Comparison of ENCODE assay signal across 1 cellular context in the genomic region with DNA sequence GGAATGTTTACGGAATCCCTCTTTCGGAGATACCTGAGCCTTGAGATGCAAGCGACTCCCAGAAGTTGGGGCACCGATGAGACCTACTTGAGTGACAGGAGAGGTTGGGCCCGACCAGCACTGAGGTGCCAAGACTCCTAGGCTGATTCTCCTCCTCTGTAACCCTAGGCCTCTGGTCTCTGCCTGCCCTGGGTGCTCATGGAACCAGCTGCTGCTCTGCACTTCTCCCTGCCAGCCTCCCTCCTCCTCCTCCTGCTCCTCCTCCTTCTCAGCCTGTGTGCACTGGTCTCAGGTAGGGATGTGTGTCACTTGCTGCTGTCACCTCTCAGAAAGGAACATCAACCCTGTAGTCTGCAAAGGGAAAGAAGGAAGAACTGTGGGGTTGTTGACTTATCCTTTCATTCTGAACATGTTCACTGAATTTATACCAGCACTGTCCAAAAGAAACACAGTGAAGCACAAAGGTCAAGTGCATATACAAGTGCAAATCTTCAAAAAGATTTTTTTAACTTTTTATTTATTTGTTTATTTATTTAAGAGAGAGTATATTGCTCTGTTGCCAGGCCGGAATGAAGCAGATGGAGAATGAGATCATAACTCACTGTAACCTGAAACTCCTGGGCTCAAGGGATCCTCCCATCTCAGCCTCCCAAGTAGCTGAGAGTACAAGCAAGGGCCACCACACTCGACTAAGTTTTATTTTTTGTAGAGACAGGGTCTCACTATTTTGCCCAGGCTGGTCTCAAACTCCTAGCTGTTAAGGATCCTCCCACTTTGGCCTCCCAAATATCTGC.
A peak's percentile ranks its signal among the peaks of the same experiment; 100 is the strongest.
TF ChIP-seq lines count a peak whose summit lies in the region.

No MANE protein-coding gene starts in this region.

TF ChIP-seq in K562, 482 proteins besides CTCF, POLR2A, EP300 and RAD21 (continued from another document and continues in another):
- TF ChIP-seq ZNF764 (CRISPR knock-in tag; IDR thresholded peaks at IDR 0.05; ENCODE audit: low read depth), result no peak
- no peak for TF ChIP-seq POLR2H (tag; IDR thresholded peaks at IDR 0.05; ENCODE audit: low read depth)
- TF ChIP-seq SP2 (IDR thresholded peaks at IDR 0.05; ENCODE audit: extremely low read depth, low read depth, low read length, poor library complexity, severe bottlenecking), result no peak
- TF ChIP-seq, protein P1, sequence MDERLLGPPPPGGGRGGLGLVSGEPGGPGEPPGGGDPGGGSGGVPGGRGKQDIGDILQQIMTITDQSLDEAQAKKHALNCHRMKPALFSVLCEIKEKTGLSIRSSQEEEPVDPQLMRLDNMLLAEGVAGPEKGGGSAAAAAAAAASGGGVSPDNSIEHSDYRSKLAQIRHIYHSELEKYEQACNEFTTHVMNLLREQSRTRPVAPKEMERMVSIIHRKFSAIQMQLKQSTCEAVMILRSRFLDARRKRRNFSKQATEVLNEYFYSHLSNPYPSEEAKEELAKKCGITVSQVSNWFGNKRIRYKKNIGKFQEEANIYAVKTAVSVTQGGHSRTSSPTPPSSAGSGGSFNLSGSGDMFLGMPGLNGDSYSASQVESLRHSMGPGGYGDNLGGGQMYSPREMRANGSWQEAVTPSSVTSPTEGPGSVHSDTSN (CRISPR knock-in tag; IDR thresholded peaks at IDR 0.05; ENCODE audit: low read depth), result no peak
- TF ChIP-seq, protein P1 (tag; conservative IDR thresholded peaks at IDR 0.05; ENCODE audit: low read depth), result peak; percentile 37
- TF ChIP-seq HDAC6 (IDR thresholded peaks at IDR 0.05; ENCODE audit: low read depth, low read length), result no peak
- TF ChIP-seq RFX5 (IDR thresholded peaks at IDR 0.05; ENCODE audit: low read depth, low read length), result peak; percentile 12
- no peak for TF ChIP-seq HNRNPL (IDR thresholded peaks at IDR 0.05; ENCODE audit: low read depth, low read length)
- no peak for TF ChIP-seq CBX3 (IDR thresholded peaks at IDR 0.05; ENCODE audit: borderline replicate concordance in 1 of 2, low read length in 2 of 2)
- TF ChIP-seq HNRNPK (IDR thresholded peaks at IDR 0.05; ENCODE audit: low read depth, low read length, poor library complexity, severe bottlenecking), result no peak
- no peak for TF ChIP-seq ZNF311 (CRISPR knock-in tag; IDR thresholded peaks at IDR 0.05)
- TF ChIP-seq ZNF589 (CRISPR knock-in tag; IDR thresholded peaks at IDR 0.05; ENCODE audit: low read depth), result no peak
- no peak for TF ChIP-seq SRSF3 (IDR thresholded peaks at IDR 0.05; ENCODE audit: insufficient read depth, low read length)
- TF ChIP-seq, protein P2, sequence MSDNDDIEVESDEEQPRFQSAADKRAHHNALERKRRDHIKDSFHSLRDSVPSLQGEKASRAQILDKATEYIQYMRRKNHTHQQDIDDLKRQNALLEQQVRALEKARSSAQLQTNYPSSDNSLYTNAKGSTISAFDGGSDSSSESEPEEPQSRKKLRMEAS (CRISPR knock-in tag; IDR thresholded peaks at IDR 0.05), result peak; percentile 61
- TF ChIP-seq TBL1XR1 (IDR thresholded peaks at IDR 0.05; ENCODE audit: low read length in 2 of 2), result no peak
- no peak for TF ChIP-seq ZSCAN29 (IDR thresholded peaks at IDR 0.05)
- TF ChIP-seq MECOM (CRISPR knock-in tag; IDR thresholded peaks at IDR 0.05), result no peak
- TF ChIP-seq, protein P3, sequence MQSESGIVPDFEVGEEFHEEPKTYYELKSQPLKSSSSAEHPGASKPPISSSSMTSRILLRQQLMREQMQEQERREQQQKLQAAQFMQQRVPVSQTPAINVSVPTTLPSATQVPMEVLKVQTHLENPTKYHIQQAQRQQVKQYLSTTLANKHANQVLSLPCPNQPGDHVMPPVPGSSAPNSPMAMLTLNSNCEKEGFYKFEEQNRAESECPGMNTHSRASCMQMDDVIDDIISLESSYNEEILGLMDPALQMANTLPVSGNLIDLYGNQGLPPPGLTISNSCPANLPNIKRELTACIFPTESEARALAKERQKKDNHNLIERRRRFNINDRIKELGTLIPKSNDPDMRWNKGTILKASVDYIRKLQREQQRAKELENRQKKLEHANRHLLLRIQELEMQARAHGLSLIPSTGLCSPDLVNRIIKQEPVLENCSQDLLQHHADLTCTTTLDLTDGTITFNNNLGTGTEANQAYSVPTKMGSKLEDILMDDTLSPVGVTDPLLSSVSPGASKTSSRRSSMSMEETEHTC (IDR thresholded peaks at IDR 0.05), result no peak
- TF ChIP-seq MEIS2 (IDR thresholded peaks at IDR 0.05; ENCODE audit: partially characterized antibody), result peak; percentile 10
- no peak for TF ChIP-seq ZKSCAN1 (IDR thresholded peaks at IDR 0.05; ENCODE audit: low read depth, low read length)
- TF ChIP-seq ZBED1 (IDR thresholded peaks at IDR 0.05), result no peak
- TF ChIP-seq ZNF263 (CRISPR knock-in tag; IDR thresholded peaks at IDR 0.05; ENCODE audit: borderline replicate concordance), result peak; percentile 89
- TF ChIP-seq TARDBP (IDR thresholded peaks at IDR 0.05), result no peak
- no peak for TF ChIP-seq MAFG (tag; conservative IDR thresholded peaks at IDR 0.05)
- TF ChIP-seq RBM22 (IDR thresholded peaks at IDR 0.05; ENCODE audit: low read depth, low read length, poor library complexity, severe bottlenecking), result no peak
- no peak for TF ChIP-seq NR2C2 (CRISPR knock-in tag; IDR thresholded peaks at IDR 0.05)
- no peak for TF ChIP-seq NR2C2 (tag; IDR thresholded peaks at IDR 0.05)
- no peak for TF ChIP-seq IRF2 (CRISPR knock-in tag; IDR thresholded peaks at IDR 0.05)
- TF ChIP-seq HMG20A (CRISPR knock-in tag; conservative IDR thresholded peaks at IDR 0.05), result no peak
- no peak for TF ChIP-seq TEAD4 (IDR thresholded peaks at IDR 0.05; ENCODE audit: low read length)
- TF ChIP-seq TEAD4 (CRISPR knock-in tag; IDR thresholded peaks at IDR 0.05; ENCODE audit: borderline replicate concordance), result no peak
- TF ChIP-seq GABPB1 (CRISPR knock-in tag; IDR thresholded peaks at IDR 0.05), result peak; percentile 68; the same call in 1 of the 2 replicates
- TF ChIP-seq KHSRP (IDR thresholded peaks at IDR 0.05), result no peak
- TF ChIP-seq GATAD2A (IDR thresholded peaks at IDR 0.05), result no peak
- TF ChIP-seq CREM (IDR thresholded peaks at IDR 0.05; ENCODE audit: low read depth), result 0 out of 2 replicates have a peak, but pooled peaks have one; percentile 18
- TF ChIP-seq ZKSCAN3 (CRISPR knock-in tag; IDR thresholded peaks at IDR 0.05), result no peak
- no peak for TF ChIP-seq ZNF282 (CRISPR knock-in tag; IDR thresholded peaks at IDR 0.05)
- TF ChIP-seq ESRRB (CRISPR knock-in tag; IDR thresholded peaks at IDR 0.05; ENCODE audit: borderline replicate concordance), result no peak
- TF ChIP-seq RCOR1 (IDR thresholded peaks at IDR 0.05; ENCODE audit: borderline replicate concordance in 1 of 2, low read depth in 2 of 2, low read length in 2 of 2), result 0 out of 4 replicates have a peak, but pooled peaks of 1 of the 2 experiments have one; percentile 21
- TF ChIP-seq, protein P4, sequence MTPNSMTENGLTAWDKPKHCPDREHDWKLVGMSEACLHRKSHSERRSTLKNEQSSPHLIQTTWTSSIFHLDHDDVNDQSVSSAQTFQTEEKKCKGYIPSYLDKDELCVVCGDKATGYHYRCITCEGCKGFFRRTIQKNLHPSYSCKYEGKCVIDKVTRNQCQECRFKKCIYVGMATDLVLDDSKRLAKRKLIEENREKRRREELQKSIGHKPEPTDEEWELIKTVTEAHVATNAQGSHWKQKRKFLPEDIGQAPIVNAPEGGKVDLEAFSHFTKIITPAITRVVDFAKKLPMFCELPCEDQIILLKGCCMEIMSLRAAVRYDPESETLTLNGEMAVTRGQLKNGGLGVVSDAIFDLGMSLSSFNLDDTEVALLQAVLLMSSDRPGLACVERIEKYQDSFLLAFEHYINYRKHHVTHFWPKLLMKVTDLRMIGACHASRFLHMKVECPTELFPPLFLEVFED (CRISPR knock-in tag; conservative IDR thresholded peaks at IDR 0.05), result no peak
- no peak for TF ChIP-seq LEF1 (IDR thresholded peaks at IDR 0.05)
- TF ChIP-seq, protein P5, sequence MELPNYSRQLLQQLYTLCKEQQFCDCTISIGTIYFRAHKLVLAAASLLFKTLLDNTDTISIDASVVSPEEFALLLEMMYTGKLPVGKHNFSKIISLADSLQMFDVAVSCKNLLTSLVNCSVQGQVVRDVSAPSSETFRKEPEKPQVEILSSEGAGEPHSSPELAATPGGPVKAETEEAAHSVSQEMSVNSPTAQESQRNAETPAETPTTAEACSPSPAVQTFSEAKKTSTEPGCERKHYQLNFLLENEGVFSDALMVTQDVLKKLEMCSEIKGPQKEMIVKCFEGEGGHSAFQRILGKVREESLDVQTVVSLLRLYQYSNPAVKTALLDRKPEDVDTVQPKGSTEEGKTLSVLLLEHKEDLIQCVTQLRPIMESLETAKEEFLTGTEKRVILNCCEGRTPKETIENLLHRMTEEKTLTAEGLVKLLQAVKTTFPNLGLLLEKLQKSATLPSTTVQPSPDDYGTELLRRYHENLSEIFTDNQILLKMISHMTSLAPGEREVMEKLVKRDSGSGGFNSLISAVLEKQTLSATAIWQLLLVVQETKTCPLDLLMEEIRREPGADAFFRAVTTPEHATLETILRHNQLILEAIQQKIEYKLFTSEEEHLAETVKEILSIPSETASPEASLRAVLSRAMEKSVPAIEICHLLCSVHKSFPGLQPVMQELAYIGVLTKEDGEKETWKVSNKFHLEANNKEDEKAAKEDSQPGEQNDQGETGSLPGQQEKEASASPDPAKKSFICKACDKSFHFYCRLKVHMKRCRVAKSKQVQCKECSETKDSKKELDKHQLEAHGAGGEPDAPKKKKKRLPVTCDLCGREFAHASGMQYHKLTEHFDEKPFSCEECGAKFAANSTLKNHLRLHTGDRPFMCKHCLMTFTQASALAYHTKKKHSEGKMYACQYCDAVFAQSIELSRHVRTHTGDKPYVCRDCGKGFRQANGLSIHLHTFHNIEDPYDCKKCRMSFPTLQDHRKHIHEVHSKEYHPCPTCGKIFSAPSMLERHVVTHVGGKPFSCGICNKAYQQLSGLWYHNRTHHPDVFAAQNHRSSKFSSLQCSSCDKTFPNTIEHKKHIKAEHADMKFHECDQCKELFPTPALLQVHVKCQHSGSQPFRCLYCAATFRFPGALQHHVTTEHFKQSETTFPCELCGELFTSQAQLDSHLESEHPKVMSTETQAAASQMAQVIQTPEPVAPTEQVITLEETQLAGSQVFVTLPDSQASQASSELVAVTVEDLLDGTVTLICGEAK (IDR thresholded peaks at IDR 0.05), result no peak; the same call in 1 of the 2 replicates
- TF ChIP-seq, protein P5 (CRISPR knock-in tag; IDR thresholded peaks at IDR 0.05), result no peak
- no peak for TF ChIP-seq DNMT1 (IDR thresholded peaks at IDR 0.05)
- no peak for TF ChIP-seq ASH1L (IDR thresholded peaks at IDR 0.05; ENCODE audit: borderline replicate concordance, low read depth, partially characterized antibody)
- TF ChIP-seq, protein P6, sequence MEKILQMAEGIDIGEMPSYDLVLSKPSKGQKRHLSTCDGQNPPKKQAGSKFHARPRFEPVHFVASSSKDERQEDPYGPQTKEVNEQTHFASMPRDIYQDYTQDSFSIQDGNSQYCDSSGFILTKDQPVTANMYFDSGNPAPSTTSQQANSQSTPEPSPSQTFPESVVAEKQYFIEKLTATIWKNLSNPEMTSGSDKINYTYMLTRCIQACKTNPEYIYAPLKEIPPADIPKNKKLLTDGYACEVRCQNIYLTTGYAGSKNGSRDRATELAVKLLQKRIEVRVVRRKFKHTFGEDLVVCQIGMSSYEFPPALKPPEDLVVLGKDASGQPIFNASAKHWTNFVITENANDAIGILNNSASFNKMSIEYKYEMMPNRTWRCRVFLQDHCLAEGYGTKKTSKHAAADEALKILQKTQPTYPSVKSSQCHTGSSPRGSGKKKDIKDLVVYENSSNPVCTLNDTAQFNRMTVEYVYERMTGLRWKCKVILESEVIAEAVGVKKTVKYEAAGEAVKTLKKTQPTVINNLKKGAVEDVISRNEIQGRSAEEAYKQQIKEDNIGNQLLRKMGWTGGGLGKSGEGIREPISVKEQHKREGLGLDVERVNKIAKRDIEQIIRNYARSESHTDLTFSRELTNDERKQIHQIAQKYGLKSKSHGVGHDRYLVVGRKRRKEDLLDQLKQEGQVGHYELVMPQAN (IDR thresholded peaks at IDR 0.05; ENCODE audit: borderline replicate concordance), result 0 out of 2 replicates have a peak, but pooled peaks have one; percentile 11
- TF ChIP-seq FOSL1 (tag; conservative IDR thresholded peaks at IDR 0.05), result peak; percentile 50; the same call in 1 of the 2 replicates
- TF ChIP-seq, protein P7, sequence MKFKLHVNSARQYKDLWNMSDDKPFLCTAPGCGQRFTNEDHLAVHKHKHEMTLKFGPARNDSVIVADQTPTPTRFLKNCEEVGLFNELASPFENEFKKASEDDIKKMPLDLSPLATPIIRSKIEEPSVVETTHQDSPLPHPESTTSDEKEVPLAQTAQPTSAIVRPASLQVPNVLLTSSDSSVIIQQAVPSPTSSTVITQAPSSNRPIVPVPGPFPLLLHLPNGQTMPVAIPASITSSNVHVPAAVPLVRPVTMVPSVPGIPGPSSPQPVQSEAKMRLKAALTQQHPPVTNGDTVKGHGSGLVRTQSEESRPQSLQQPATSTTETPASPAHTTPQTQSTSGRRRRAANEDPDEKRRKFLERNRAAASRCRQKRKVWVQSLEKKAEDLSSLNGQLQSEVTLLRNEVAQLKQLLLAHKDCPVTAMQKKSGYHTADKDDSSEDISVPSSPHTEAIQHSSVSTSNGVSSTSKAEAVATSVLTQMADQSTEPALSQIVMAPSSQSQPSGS (CRISPR knock-in tag; IDR thresholded peaks at IDR 0.05), result no peak
